ENCODE assay signal across 2 cellular contexts in the genomic region with DNA sequence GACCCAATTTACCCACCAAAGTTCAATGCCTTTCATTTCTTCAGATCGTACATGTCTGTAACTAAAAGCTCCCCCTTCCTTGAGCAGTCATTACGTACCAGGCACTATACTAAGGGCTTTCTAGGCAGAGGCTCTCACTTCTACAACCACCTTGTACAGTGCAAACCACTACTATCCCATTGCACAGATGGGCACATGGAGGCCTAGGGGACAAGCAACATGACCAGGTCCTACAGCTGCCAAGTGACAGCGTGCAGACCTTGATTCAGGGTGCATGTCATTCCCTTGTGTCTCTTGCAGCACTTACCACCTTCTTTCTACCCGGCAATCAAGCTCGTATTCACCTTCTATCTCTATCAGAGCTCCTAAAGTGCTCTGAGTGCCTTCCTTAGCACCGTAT.
TF ChIP-seq lines count a peak whose summit lies in the region.

No MANE protein-coding gene starts in this region.

TF ChIP-seq in A549, 52 proteins besides CTCF, POLR2A, EP300 and RAD21:
- TF ChIP-seq NPAS2 (CRISPR knock-in tag; IDR thresholded peaks at IDR 0.05; ENCODE audit: borderline replicate concordance) (no peak), KDM1A (IDR thresholded peaks at IDR 0.05; ENCODE audit: low read depth) (peak; percentile 59; the same call in 1 of the 2 replicates)
TF ChIP-seq in A549: peak in this region for 1.

TF ChIP-seq in IMR-90, 13 proteins besides CTCF, POLR2A, EP300 and RAD21 (continued from another document):
- TF ChIP-seq RCOR1 (IDR thresholded peaks at IDR 0.05; ENCODE audit: insufficient replicate concordance, low read length) (no peak), MAZ (IDR thresholded peaks at IDR 0.05; ENCODE audit: borderline replicate concordance, low read depth, low read length) (no peak), CEBPB (IDR thresholded peaks at IDR 0.05; ENCODE audit: low read depth, low read length) (no peak), MXI1 (IDR thresholded peaks at IDR 0.05; ENCODE audit: borderline replicate concordance, low read depth, low read length) (no peak), NFE2L2 (IDR thresholded peaks at IDR 0.05; ENCODE audit: low read depth, low read length) (no peak), FOS (IDR thresholded peaks at IDR 0.05; ENCODE audit: low read depth, low read length) (no peak), CHD1 (IDR thresholded peaks at IDR 0.05; ENCODE audit: low read depth, low read length) (no peak), SMC3 (IDR thresholded peaks at IDR 0.05; ENCODE audit: low read depth, low read length) (no peak), MAFK (IDR thresholded peaks at IDR 0.05; ENCODE audit: low read depth, low read length) (no peak), BHLHE40 (IDR thresholded peaks at IDR 0.05; ENCODE audit: low read depth, low read length) (no peak)
- TF ChIP-seq, protein P1, sequence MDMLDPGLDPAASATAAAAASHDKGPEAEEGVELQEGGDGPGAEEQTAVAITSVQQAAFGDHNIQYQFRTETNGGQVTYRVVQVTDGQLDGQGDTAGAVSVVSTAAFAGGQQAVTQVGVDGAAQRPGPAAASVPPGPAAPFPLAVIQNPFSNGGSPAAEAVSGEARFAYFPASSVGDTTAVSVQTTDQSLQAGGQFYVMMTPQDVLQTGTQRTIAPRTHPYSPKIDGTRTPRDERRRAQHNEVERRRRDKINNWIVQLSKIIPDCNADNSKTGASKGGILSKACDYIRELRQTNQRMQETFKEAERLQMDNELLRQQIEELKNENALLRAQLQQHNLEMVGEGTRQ (IDR thresholded peaks at IDR 0.05; ENCODE audit: low read depth, low read length): no peak
- TF ChIP-seq, protein P2, sequence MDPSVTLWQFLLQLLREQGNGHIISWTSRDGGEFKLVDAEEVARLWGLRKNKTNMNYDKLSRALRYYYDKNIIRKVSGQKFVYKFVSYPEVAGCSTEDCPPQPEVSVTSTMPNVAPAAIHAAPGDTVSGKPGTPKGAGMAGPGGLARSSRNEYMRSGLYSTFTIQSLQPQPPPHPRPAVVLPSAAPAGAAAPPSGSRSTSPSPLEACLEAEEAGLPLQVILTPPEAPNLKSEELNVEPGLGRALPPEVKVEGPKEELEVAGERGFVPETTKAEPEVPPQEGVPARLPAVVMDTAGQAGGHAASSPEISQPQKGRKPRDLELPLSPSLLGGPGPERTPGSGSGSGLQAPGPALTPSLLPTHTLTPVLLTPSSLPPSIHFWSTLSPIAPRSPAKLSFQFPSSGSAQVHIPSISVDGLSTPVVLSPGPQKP (IDR thresholded peaks at IDR 0.05; ENCODE audit: borderline replicate concordance, low read depth, low read length): no peak
